ENCODE assay signal across 1 cellular context in the genomic region with DNA sequence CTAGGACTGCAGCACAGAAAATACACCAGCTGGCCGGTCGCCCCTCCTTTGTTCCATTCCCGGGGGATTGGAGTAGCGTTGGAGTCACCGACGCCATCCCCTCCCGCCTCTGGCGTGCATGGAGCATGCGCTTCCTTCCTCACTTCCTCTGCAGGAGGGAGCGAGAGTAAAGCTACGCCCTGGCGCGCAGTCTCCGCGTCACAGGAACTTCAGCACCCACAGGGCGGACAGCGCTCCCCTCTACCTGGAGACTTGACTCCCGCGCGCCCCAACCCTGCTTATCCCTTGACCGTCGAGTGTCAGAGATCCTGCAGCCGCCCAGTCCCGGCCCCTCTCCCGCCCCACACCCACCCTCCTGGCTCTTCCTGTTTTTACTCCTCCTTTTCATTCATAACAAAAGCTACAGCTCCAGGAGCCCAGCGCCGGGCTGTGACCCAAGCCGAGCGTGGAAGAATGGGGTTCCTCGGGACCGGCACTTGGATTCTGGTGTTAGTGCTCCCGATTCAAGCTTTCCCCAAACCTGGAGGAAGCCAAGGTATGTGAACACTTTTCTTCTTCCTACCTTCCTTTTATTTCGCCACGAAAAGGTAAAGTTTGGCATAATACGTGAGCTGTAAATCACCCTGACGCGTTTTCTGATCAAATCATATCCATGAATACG.
TF ChIP-seq lines count a peak whose summit lies in the region.

SCG3 (plus strand) TSS at position 201 of the 661 bp plus-strand sequence; CDS start at position 454, 253 bp downstream.

TF ChIP-seq in K562, 482 proteins besides CTCF, POLR2A, EP300 and RAD21 (continued from another document and continues in another):
- TF ChIP-seq ZNF740 (CRISPR knock-in tag; IDR thresholded peaks at IDR 0.05) (no peak), ZNF740 (tag; IDR thresholded peaks at IDR 0.05) (no peak), TRIM24 (IDR thresholded peaks at IDR 0.05) (peak in 1 of 2 experiments; percentile 57; a peak in 1 of 4 replicates), TFE3 (CRISPR knock-in tag; IDR thresholded peaks at IDR 0.05) (no peak), CREB3L1 (IDR thresholded peaks at IDR 0.05; ENCODE audit: borderline replicate concordance, low read depth) (no peak), ZNF146 (CRISPR knock-in tag; IDR thresholded peaks at IDR 0.05; ENCODE audit: unreplicated experiment) (no peak), MEF2A (IDR thresholded peaks at IDR 0.05; ENCODE audit: control insufficient read depth, low read depth, low read length) (no peak), ZHX1 (conservative IDR thresholded peaks at IDR 0.05; ENCODE audit: low read length) (no peak), MAFG (tag; conservative IDR thresholded peaks at IDR 0.05) (no peak), HMG20B (CRISPR knock-in tag; IDR thresholded peaks at IDR 0.05) (no peak), NR2C2 (CRISPR knock-in tag; IDR thresholded peaks at IDR 0.05) (peak; percentile 79), NR2C2 (tag; IDR thresholded peaks at IDR 0.05) (peak; percentile 30; the same call in 1 of the 2 replicates), ATF1 (CRISPR knock-in tag; IDR thresholded peaks at IDR 0.05) (peak; percentile 89), ATF1 (tag; IDR thresholded peaks at IDR 0.05) (peak; percentile 95), FOS (IDR thresholded peaks at IDR 0.05; ENCODE audit: extremely low read depth, insufficient read length) (no peak), RBFOX2 (IDR thresholded peaks at IDR 0.05; ENCODE audit: low read depth, low read length) (peak; percentile 47; the same call in 1 of the 2 replicates), SREBF2 (CRISPR knock-in tag; IDR thresholded peaks at IDR 0.05) (no peak; the same call in 1 of the 2 replicates), FOXJ2 (tag; IDR thresholded peaks at IDR 0.05) (peak; percentile 50; the same call in 1 of the 2 replicates), ZEB2 (IDR thresholded peaks at IDR 0.05) (peak; percentile 89), SMC3 (conservative IDR thresholded peaks at IDR 0.05; ENCODE audit: insufficient read depth, low read depth, low read length) (no peak), NFXL1 (CRISPR knock-in tag; IDR thresholded peaks at IDR 0.05) (no peak), CC2D1A (IDR thresholded peaks at IDR 0.05) (peak; percentile 77), SMAD3 (CRISPR knock-in tag; conservative IDR thresholded peaks at IDR 0.05) (no peak; the same call in 1 of the 2 replicates), TGIF2 (CRISPR knock-in tag; IDR thresholded peaks at IDR 0.05) (peak; percentile 60; the same call in 1 of the 2 replicates), ZNF592 (IDR thresholded peaks at IDR 0.05) (peak; percentile 38), MTA3 (IDR thresholded peaks at IDR 0.05; ENCODE audit: borderline replicate concordance) (0 out of 2 replicates have a peak, but pooled peaks have one; percentile 70), SRSF9 (IDR thresholded peaks at IDR 0.05; ENCODE audit: borderline replicate concordance, low read depth, low read length) (no peak), EHMT2 (IDR thresholded peaks at IDR 0.05) (peak; percentile 100), RNF2 (IDR thresholded peaks at IDR 0.05) (peak; percentile 66; the same call in 1 of the 2 replicates), ZNF431 (CRISPR knock-in tag; IDR thresholded peaks at IDR 0.05) (peak; percentile 73; the same call in 1 of the 2 replicates), SOX6 (IDR thresholded peaks at IDR 0.05) (0 out of 2 replicates have a peak, but pooled peaks have one; percentile 46), ZFP1 (CRISPR knock-in tag; IDR thresholded peaks at IDR 0.05) (no peak), FOXA3 (CRISPR knock-in tag; conservative IDR thresholded peaks at IDR 0.05 in 1 of 2, IDR thresholded peaks at IDR 0.05 in 1 of 2) (no peak), ELF4 (CRISPR knock-in tag; IDR thresholded peaks at IDR 0.05) (peak; percentile 41; the same call in 1 of the 2 replicates), MEF2D (tag; conservative IDR thresholded peaks at IDR 0.05; ENCODE audit: low read depth) (0 out of 2 replicates have a peak, but pooled peaks have one; percentile 33), ZBED1 (IDR thresholded peaks at IDR 0.05) (no peak), SPI1 (IDR thresholded peaks at IDR 0.05; ENCODE audit: borderline replicate concordance, low read depth, low read length) (peak; percentile 95), GATA2 (CRISPR knock-in tag; IDR thresholded peaks at IDR 0.05) (peak; percentile 54), ATF7 (IDR thresholded peaks at IDR 0.05) (peak; percentile 54), HEY1 (CRISPR knock-in tag; IDR thresholded peaks at IDR 0.05; ENCODE audit: borderline replicate concordance) (no peak), U2AF1 (optimal IDR thresholded peaks at IDR 0.05; ENCODE audit: low read depth, low read length) (no peak), HMBOX1 (IDR thresholded peaks at IDR 0.05) (no peak), PYGO2 (tag; IDR thresholded peaks at IDR 0.05) (no peak), SUPT5H (IDR thresholded peaks at IDR 0.05) (peak; percentile 47; the same call in 1 of the 2 replicates), HDAC2 (IDR thresholded peaks at IDR 0.05) (peak; percentile 97)
- TF ChIP-seq, protein P1, sequence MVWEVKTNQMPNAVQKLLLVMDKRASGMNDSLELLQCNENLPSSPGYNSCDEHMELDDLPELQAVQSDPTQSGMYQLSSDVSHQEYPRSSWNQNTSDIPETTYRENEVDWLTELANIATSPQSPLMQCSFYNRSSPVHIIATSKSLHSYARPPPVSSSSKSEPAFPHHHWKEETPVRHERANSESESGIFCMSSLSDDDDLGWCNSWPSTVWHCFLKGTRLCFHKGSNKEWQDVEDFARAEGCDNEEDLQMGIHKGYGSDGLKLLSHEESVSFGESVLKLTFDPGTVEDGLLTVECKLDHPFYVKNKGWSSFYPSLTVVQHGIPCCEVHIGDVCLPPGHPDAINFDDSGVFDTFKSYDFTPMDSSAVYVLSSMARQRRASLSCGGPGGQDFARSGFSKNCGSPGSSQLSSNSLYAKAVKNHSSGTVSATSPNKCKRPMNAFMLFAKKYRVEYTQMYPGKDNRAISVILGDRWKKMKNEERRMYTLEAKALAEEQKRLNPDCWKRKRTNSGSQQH (CRISPR knock-in tag; IDR thresholded peaks at IDR 0.05) = no peak
- TF ChIP-seq, protein P2, sequence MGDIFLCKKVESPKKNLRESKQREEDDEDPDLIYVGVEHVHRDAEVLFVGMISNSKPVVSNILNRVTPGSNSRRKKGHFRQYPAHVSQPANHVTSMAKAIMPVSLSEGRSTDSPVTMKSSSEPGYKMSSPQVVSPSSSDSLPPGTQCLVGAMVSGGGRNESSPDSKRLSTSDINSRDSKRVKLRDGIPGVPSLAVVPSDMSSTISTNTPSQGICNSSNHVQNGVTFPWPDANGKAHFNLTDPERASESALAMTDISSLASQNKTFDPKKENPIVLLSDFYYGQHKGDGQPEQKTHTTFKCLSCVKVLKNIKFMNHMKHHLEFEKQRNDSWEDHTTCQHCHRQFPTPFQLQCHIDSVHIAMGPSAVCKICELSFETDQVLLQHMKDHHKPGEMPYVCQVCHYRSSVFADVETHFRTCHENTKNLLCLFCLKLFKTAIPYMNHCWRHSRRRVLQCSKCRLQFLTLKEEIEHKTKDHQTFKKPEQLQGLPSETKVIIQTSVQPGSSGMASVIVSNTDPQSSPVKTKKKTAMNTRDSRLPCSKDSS (IDR thresholded peaks at IDR 0.05; ENCODE audit: low read depth, partially characterized antibody) = no peak
- TF ChIP-seq, protein P3, sequence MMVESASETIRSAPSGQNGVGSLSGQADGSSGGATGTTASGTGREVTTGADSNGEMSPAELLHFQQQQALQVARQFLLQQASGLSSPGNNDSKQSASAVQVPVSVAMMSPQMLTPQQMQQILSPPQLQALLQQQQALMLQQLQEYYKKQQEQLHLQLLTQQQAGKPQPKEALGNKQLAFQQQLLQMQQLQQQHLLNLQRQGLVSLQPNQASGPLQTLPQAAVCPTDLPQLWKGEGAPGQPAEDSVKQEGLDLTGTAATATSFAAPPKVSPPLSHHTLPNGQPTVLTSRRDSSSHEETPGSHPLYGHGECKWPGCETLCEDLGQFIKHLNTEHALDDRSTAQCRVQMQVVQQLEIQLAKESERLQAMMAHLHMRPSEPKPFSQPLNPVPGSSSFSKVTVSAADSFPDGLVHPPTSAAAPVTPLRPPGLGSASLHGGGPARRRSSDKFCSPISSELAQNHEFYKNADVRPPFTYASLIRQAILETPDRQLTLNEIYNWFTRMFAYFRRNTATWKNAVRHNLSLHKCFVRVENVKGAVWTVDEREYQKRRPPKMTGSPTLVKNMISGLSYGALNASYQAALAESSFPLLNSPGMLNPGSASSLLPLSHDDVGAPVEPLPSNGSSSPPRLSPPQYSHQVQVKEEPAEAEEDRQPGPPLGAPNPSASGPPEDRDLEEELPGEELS (CRISPR knock-in tag; IDR thresholded peaks at IDR 0.05; ENCODE audit: borderline replicate concordance) = no peak
